Comparison of ENCODE assay signal across 25 cellular contexts in the genomic region with DNA sequence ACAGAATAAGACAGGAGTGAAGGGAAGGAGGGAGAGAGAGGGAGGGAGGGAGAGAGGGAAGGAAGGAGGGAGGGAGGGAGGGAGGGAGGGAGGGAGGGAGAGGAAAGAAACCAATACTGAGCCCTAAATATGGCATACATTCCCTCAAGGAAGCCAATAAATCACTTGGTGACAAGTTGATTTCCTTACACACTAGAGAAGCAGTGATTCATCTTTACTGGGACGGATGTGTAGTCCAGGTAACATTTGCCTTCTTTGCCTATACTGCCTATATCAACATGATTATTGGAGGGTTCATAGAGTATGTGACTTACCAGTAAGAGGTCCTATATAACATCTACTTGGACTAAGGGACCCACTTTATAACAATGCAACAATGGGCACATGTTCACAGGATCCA.
"Had no signal": no experiment of that assay in that cellular context is flagged by ENCODE, and none has a peak within 500 bp of the region (broad histone marks: within the 10 kb centered on the region; RNA-seq: fewer than 3 reads in every experiment).

No MANE protein-coding gene starts in this region.

- H3K27me3 ChIP-seq: neural progenitor cell, ovary, thyroid gland, tibial nerve, upper lobe of right lung, uterus had no signal

- H3K36me3 ChIP-seq: neural progenitor cell, ovary, stomach, thoracic aorta, thyroid gland, tibial nerve, upper lobe of right lung, uterus had no signal

- H3K4me2 ChIP-seq: neural progenitor cell had no signal

- H3K4me3 ChIP-seq: neural progenitor cell, ovary, psoas muscle, skin epidermis, stomach, thoracic aorta, thyroid gland, tibial nerve, upper lobe of right lung, uterus had no signal

- H3K9me3 ChIP-seq: ovary, psoas muscle, stomach, thoracic aorta, thyroid gland, tibial nerve, upper lobe of right lung, uterus had no signal

- ATAC-seq: naive thymus-derived CD4-positive, alpha-beta T cell; natural killer cell; psoas muscle; right cardiac atrium; sciatic nerve; stimulated activated effector memory CD8-positive, alpha-beta T cell treated with anti-CD3 and anti-CD28 coated beads, Interleukin-12 subunit alpha, Interleukin-12 subunit beta, amount 100 ng/mL, for 72 hours; stimulated activated naive B cell treated with anti-CD40 and anti-IgM and Interleukin-4, amounts not matched to agents 10 μg/mL and 1 μg/mL and 100 μg/mL, for 72 hours; upper lobe of right lung had no signal

- H3K4me1 ChIP-seq: neural progenitor cell, parathyroid adenoma, psoas muscle, stomach, thyroid gland, tibial nerve, upper lobe of right lung, uterus had no signal

- H3K9ac ChIP-seq: neural progenitor cell, parathyroid adenoma had no signal

- H2AFZ ChIP-seq: neural progenitor cell, parathyroid adenoma had no signal

- H3K79me2 ChIP-seq: parathyroid adenoma had no signal

- DNase-seq: naive thymus-derived CD4-positive, alpha-beta T cell; natural killer cell; occipital lobe; ovary; posterior cingulate gyrus; psoas muscle; right cardiac atrium; stimulated activated CD4-positive, alpha-beta T cell treated with anti-CD3 and anti-CD28 coated beads, Interleukin-15, amount 100 ng/mL, for 24 hours; stimulated activated CD4-positive, alpha-beta T cell treated with anti-CD3 and anti-CD28 coated beads, Interleukin-2, amount 100 ng/mL, for 24 hours; stimulated activated CD4-positive, alpha-beta T cell treated with anti-CD3 and anti-CD28 coated beads, Interleukin-2, amount 100 ng/mL, for 48 hours; stimulated activated CD4-positive, alpha-beta T cell treated with anti-CD3 and anti-CD28 coated beads, Interleukin-4, amount 100 ng/mL, for 24 hours; stimulated activated naive B cell treated with anti-CD40 and anti-IgM and Interleukin-4, amounts not matched to agents 10 μg/mL and 1 μg/mL and 100 μg/mL, for 72 hours; stimulated activated naive CD4-positive, alpha-beta T cell treated with Interleukin-2 at 50 U/mL for 16 hours; stomach; thyroid gland; trophoblast cell; upper lobe of right lung; uterus had no signal

- H3K27ac ChIP-seq: neural progenitor cell, ovary, parathyroid adenoma, psoas muscle, skin epidermis, stomach, thoracic aorta, thyroid gland, tibial nerve, upper lobe of right lung, uterus had no signal
